7 cellular contexts compared by ENCODE assay signal in the genomic region with DNA sequence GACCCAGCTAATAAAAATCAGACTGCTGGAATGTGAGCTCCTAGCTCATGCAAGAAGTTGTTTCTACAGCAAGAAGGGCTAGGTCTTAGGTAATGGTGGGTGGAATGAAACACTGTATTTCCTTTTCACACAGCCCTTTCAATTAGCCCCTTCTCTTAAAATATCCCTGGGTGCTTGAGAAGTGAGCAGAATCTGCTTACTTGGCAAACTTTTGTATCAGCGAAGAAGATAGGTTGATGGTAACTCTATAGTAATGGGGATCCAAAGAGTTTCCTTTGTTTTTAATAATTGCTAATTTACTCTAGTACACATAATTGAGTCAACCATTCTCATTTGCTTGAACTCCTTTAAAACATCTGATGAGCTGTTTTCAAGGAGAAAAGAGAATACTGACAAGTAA.
"Had no signal": no experiment of that assay in that cellular context is flagged by ENCODE, and none has a peak within 500 bp of the region (broad histone marks: within the 10 kb centered on the region; RNA-seq: fewer than 3 reads in every experiment).

No MANE protein-coding gene starts in this region.

- H3K4me3 Mint-ChIP-seq: IgD-negative memory B cell had no signal

- FAIRE-seq: HTR-8/SVneo, K562 had no signal

- H3K4me3 ChIP-seq: K562 had no signal

- H3K27ac Mint-ChIP-seq: IgD-negative memory B cell had no signal

- ATAC-seq: K562 had no signal

- H3K36me3 Mint-ChIP-seq: IgD-negative memory B cell had no signal

- H3K27ac ChIP-seq: HL-60 had no signal

- H3K9me3 Mint-ChIP-seq: IgD-negative memory B cell had no signal

- H3K27me3 Mint-ChIP-seq: IgD-negative memory B cell had no signal

- DNase-seq: IMR-90, KBM-7, KG1 had no signal

- H3K4me1 Mint-ChIP-seq: IgD-negative memory B cell had no signal
